ENCODE assay signal across 8 cellular contexts in genomic region chr1:112618721-112619517, GRCh38.
DNase-seq lines count a peak whose midpoint lies in the region; ATAC-seq and FAIRE-seq lines count a peak whose summit lies in the region.

TSS of gene ST7L (minus strand) at chr1:112619141. CDS start at chr1:112619113, 28 bp downstream.

- peak; percentile 82 for FAIRE-seq in GM19239 (lab: Jason Lieb, UNC)

- no peak for ATAC-seq in GM18868 (IDR thresholded peaks at IDR 0.05; ENCODE audit: unreplicated experiment)

- peak; percentile 65 for DNase-seq in AG08396 (ENCODE audit: low spot score)
- DNase-seq in GM19239 (ENCODE audit: insufficient read length, low spot score) = no peak
- DNase-seq in NCI-H2107 (lab: John Stamatoyannopoulos, UW) = peak; percentile 77
- DNase-seq in activated CD4-positive, CD25-positive, alpha-beta regulatory T cell treated with anti-CD3 and anti-CD28 coated beads, Interleukin-2, amount 50 U/mL, for 72 hours = peak; percentile 64
- DNase-seq in cerebellar nuclear complex (lab: John Stamatoyannopoulos, UW) = peak; percentile 9 to 39
- peak; percentile 85 for DNase-seq in islet precursor cell
- DNase-seq in stimulated activated CD4-positive, alpha-beta T cell treated with anti-CD3 and anti-CD28 coated beads, Interleukin-12 subunit alpha, Interleukin-12 subunit beta, amount 100 ng/mL, for 24 hours (ENCODE audit: low read depth in 2 of 2) = peak; percentile 35 to 39
